ENCODE assay signal across 8 cellular contexts in the genomic region with DNA sequence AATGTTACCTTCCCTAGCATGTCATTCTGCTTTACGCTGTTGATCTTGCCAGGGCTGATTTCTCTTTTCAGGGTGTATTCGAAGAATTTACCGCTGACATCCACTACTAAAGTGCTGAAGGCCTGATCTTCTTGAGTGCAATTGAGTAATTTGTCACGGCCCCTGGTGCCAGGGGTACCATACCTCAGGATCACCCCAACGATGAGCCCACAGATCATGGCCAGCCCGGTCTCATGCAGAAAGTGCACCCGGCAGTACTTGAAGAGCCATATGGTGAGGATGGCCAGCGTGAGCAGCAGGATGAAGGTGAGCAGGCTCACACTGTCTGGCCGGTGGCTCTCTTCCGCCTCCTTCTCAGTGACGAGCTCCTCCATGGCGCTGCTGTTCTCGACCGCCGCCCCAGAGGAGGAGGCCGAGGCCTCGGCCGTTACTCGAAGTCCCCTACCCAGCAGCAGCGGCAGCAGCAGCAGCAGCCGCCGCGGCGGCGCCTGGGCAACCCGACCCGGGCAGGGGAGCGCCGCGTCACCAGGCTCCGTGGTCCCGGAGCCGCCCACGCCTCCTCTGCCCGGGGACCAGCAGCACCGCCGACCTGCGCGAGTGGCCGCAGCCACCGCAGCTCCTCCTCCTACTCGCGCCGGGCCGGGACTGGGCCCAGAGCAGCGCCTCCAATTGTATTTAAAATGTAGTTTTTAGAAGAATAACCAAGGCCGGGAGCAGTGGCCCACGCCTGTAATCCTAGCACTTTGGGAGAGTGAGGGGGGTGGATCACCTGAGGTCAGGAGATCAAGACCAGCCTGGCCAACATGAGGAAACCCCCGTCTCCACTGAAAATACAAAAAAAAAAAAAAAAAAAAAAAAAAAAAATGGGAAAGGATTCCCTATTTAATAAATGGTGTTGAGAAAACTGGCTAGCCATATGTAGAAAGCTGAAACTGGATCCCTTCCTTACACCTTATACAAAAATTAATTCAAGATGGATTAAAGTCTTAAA. TPM values are rescaled to one million over a fixed set of nuclear protein-coding genes. Genes with fewer than 3 reads are reported as not detected.
A peak's percentile ranks its signal among the peaks of the same experiment; 100 is the strongest.
DNase-seq lines count a peak whose midpoint lies in the region; ATAC-seq, FAIRE-seq and TF ChIP-seq lines count a peak whose summit lies in the region.

No MANE protein-coding gene starts in this region.

- H3K4me3 ChIP-seq in ACC112 (ENCODE audit: low read depth, low read length) (peak overlapping the region; percentile 61), breast epithelium (peak overlapping the region; percentile 37 to 70 (median 57)), keratinocyte (ENCODE audit: control insufficient read depth in 2 of 3, extremely low read depth in 1 of 3, insufficient read depth in 2 of 3, low read depth in 1 of 3, low read length in 3 of 3) (peak overlapping the region; percentile 28 to 48 (median 48))

- H3K27me3 ChIP-seq in ACC112 (ENCODE audit: insufficient read depth, low read length) (no peaks in the 10 kb centered on the region), breast epithelium (no peaks in the 10 kb centered on the region), keratinocyte (ENCODE audit: control insufficient read depth, extremely low read depth, insufficient read depth, low read length) (peaks cover 9% of the 10 kb centered on the region)

- ATAC-seq in GM18868 (IDR thresholded peaks at IDR 0.05; ENCODE audit: unreplicated experiment) (peak; percentile 71), GM19328 (IDR thresholded peaks at IDR 0.05; ENCODE audit: unreplicated experiment) (no peak)

- H2AFZ ChIP-seq in ACC112 (ENCODE audit: low read length, unreplicated experiment) = peak overlapping the region; percentile 48
- H2AFZ ChIP-seq in keratinocyte (ENCODE audit: control insufficient read depth, low read length) = peak overlapping the region; percentile 68

- H3K4me2 ChIP-seq in keratinocyte (ENCODE audit: control insufficient read depth, extremely low read depth, insufficient read depth, low read depth, low read length) = peak overlapping the region; percentile 60

- no peak overlapping the region for H3K9ac ChIP-seq in keratinocyte (ENCODE audit: control insufficient read depth, extremely low read depth, insufficient read depth, low read length)

- H4K20me1 ChIP-seq in keratinocyte (ENCODE audit: control insufficient read depth, extremely low read depth, insufficient read depth, low read length) = no peaks in the 10 kb centered on the region

- H3K27ac ChIP-seq in ACC112 (ENCODE audit: low read depth, low read length) (no peak overlapping the region), breast epithelium (peak overlapping the region; percentile 40 to 48), keratinocyte (ENCODE audit: control insufficient read depth, insufficient read depth, low read length) (no peak overlapping the region)

- intact Hi-C loops in breast epithelium (cut with DNase I; ENCODE audit: low total_unique reads) = no loop called here

- H3K4me1 ChIP-seq in ACC112 (ENCODE audit: control insufficient read depth, insufficient read depth, low read length, unreplicated experiment) (peaks cover 5% of the 10 kb centered on the region), breast epithelium (no peaks in the 10 kb centered on the region), keratinocyte (ENCODE audit: control insufficient read depth, extremely low read depth, insufficient read depth, low read length) (no peaks in the 10 kb centered on the region)

- H3K79me2 ChIP-seq in ACC112 (ENCODE audit: control insufficient read depth, insufficient read depth, low read length, unreplicated experiment) (no peaks in the 10 kb centered on the region), keratinocyte (ENCODE audit: control insufficient read depth, insufficient read depth, low read length) (no peaks in the 10 kb centered on the region)

- dilution Hi-C loops in keratinocyte (cut with MboI; ENCODE audit: extremely low pct_ligation_motif_present, low sequenced_read_pairs) = no loop called here

- no peaks in the 10 kb centered on the region for H3K9me3 ChIP-seq in breast epithelium
- H3K9me3 ChIP-seq in keratinocyte (ENCODE audit: control insufficient read depth, low read depth, low read length) = no peaks in the 10 kb centered on the region

- no peaks in the 10 kb centered on the region for H3K9me1 ChIP-seq in keratinocyte (ENCODE audit: control insufficient read depth, extremely low read depth, insufficient read depth, low read length)

- H3K36me3 ChIP-seq in ACC112 (ENCODE audit: insufficient read depth, low read length) (no peaks in the 10 kb centered on the region), breast epithelium (no peaks in the 10 kb centered on the region), keratinocyte (ENCODE audit: control insufficient read depth in 2 of 2, extremely low read depth in 1 of 2, insufficient read depth in 2 of 2, low read length in 2 of 2) (no peaks in the 10 kb centered on the region)

- TF ChIP-seq POLR2A in breast epithelium (IDR thresholded peaks at IDR 0.05) = no peak

- no peak for FAIRE-seq in keratinocyte (lab: Jason Lieb, UNC)

- DNase-seq in NCI-H748 (lab: John Stamatoyannopoulos, UW; ENCODE audit: unreplicated experiment) = peak; percentile 83
- peak in 1 of 2 donors; percentile 22 for DNase-seq in breast epithelium (ENCODE audit: low spot score in 2 of 2)
- DNase-seq in keratinocyte (ENCODE audit: low read depth, low spot score) = no peak
- DNase-seq in stimulated activated CD4-positive, alpha-beta T cell treated with anti-CD3 and anti-CD28 coated beads, Interleukin-1b, Interleukin-23, amount 100 ng/mL, for 48 hours = peak; percentile 9
- no peak for DNase-seq in NCI-H1694 treated with DMSO at 0.1 percent for 48 hours (lab: John Stamatoyannopoulos, UW)

- TF ChIP-seq CTCF in breast epithelium (IDR thresholded peaks at IDR 0.05) = no peak
- no peak for TF ChIP-seq CTCF in keratinocyte (optimal IDR thresholded peaks at IDR 0.05 in 1 of 3, IDR thresholded peaks at IDR 0.05 in 1 of 3, conservative IDR thresholded peaks at IDR 0.05 in 1 of 3; ENCODE audit: extremely low read depth in 1 of 3, insufficient read depth in 2 of 3, low read length in 3 of 3)

RNA-seq across cellular contexts. Expression of gene TMPO, which starts 58.5 kb away (rescaled TPM):
- 100 to 1,000 TPM in 1 of 3 donors, 10 to 100 TPM in 2; 42.9 to 115 (median 67.8) TPM for total RNA-seq in breast epithelium
- polyA plus RNA-seq in keratinocyte = 10.2 to 41.0 TPM (median 30.5 TPM) in 3 replicates
- polyA plus RNA-seq in keratinocyte (2011; ENCODE audit: low read depth) = 16.5 TPM
- polyA plus RNA-seq in keratinocyte (2011; cell fraction: cytosol; rRNA removed) = 8.9 and 17.9 TPM in 2 replicates
- polyA plus RNA-seq in keratinocyte (2011; cell fraction: nucleus; rRNA removed) = 10.6 and 16.6 TPM in 2 replicates
- polyA plus RNA-seq in keratinocyte (2012; ENCODE audit: low replicate concordance) = 9.8 and 29.2 TPM in 2 replicates
- 6.4 to 32.8 TPM (median 6.6 TPM) in 3 replicates for polyA minus RNA-seq in keratinocyte
- polyA minus RNA-seq in keratinocyte (2011; cell fraction: cytosol; rRNA and poly(A)+ RNA removed) = 16.5 TPM
- polyA minus RNA-seq in keratinocyte (2011; cell fraction: nucleus; rRNA and poly(A)+ RNA removed) = 11.4 and 16.5 TPM in 2 replicates

Comparison
In these comparisons a context has a peak if more than half of its experiments do, and no peak if none do; other contexts are left out.
1. H3K27ac ChIP-seq: peak in breast epithelium (2 of 2); none in ACC112 (single experiment) and keratinocyte (single experiment).
2. DNase-seq: peak in NCI-H748 (single experiment) and stimulated activated CD4-positive, alpha-beta T cell treated with anti-CD3 and anti-CD28 coated beads, Interleukin-1b, Interleukin-23, amount 100 ng/mL, for 48 hours (single experiment); none in keratinocyte (single experiment) and NCI-H1694 treated with DMSO at 0.1 percent for 48 hours (single experiment).
3. Peak in every context shown above with its lines, with median percentiles within 50 percentile points of each other: H3K4me3 ChIP-seq.